13 cellular contexts compared by ENCODE assay signal in the genomic region with DNA sequence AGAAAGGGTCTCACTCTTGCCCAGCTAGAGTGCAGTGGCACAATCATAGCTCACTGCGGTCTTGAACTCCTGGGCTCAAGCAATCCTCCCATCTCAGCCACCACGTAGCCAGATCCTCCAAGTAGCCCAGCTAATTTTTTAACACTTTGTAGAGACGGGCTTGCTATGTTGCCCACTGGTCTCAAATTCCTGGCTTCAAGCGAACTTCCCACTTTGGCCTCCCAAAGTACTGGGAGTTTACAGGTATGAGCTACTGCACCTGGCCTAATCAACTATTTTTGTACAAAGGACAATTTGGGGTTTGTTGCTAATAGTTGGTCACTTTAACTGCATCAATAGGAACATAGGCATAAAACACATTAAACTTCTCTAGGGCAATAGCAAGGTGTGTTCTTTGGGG. TPM values are rescaled to one million over a fixed set of nuclear protein-coding genes. Genes with fewer than 3 reads are reported as not detected.
DNase-seq lines count a peak whose midpoint lies in the region; ATAC-seq lines count a peak whose summit lies in the region.
"Had no signal": no experiment of that assay in that cellular context is flagged by ENCODE, and none has a peak within 500 bp of the region (broad histone marks: within the 10 kb centered on the region; RNA-seq: fewer than 3 reads in every experiment).

No MANE protein-coding gene starts in this region.

- no peak overlapping the region for H2BK120ac ChIP-seq in trophoblast cell (ENCODE audit: insufficient read depth, low read length, poor library complexity)

- H3K36me3 Mint-ChIP-seq in activated CD4-positive, alpha-beta T cell treated with anti-CD3 and anti-CD28 coated beads, Interleukin-2, amount 10 ng/mL, durations not matched to agents 7 days and 5 days (ENCODE audit: low read depth) = peaks cover 68% of the 10 kb centered on the region
- peaks cover 53% of the 10 kb centered on the region for H3K36me3 Mint-ChIP-seq in activated CD4-positive, alpha-beta T cell treated with anti-CD3 and anti-CD28 coated beads for 36 hours (ENCODE audit: low read depth)
- H3K36me3 Mint-ChIP-seq in activated T-helper 17 cell treated with anti-CD3 and anti-CD28 coated beads, Interleukin-2, amount 50 U/mL, for 72 hours (ENCODE audit: low read depth) = peaks cover 64% of the 10 kb centered on the region

- CTCF ChIA-PET in activated CD4-positive, alpha-beta T cell treated with anti-CD3 and anti-CD28 coated beads, Interleukin-2, amount 10 ng/mL, durations not matched to agents 7 days and 5 days (lab: Charles Lee) = interaction anchor here (0.9 to 1.0 kb wide), 3 partner anchors 13 to 21 kb away, joined by 3 to 6 read pairs (median 3); no protein-coding TSS in a partner anchor
- CTCF ChIA-PET in activated CD4-positive, alpha-beta T cell treated with anti-CD3 and anti-CD28 coated beads for 36 hours (lab: Charles Lee) = interaction anchor here (0.8 to 1.2 kb wide), 3 partner anchors 32 to 46 kb away, joined by 3 to 5 read pairs (median 4); no protein-coding TSS in a partner anchor

- ATAC-seq in activated CD4-positive, alpha-beta T cell treated with anti-CD3 and anti-CD28 coated beads for 36 hours = no peak
- no peak for ATAC-seq in activated T-helper 17 cell treated with anti-CD3 and anti-CD28 coated beads, Interleukin-2, amount 50 U/mL, for 72 hours (replicated peaks)
- ATAC-seq: pancreas had no signal

- 82% methylated on average over 4 of the region's 4 CpGs for WGBS in HUES64
- WGBS in trophoblast cell (ENCODE audit: extremely low coverage, insufficient coverage, insufficient read length) = no CpG with 5 or more reads among the region's 4 CpGs

- POLR2A ChIA-PET in activated CD4-positive, alpha-beta T cell treated with anti-CD3 and anti-CD28 coated beads, Interleukin-2, amount 10 ng/mL, durations not matched to agents 7 days and 5 days (lab: Charles Lee) = interaction anchor here (0.7 to 1.6 kb wide), 2 partner anchors 28 to 37 kb away, joined by 3 to 4 read pairs; no protein-coding TSS in a partner anchor
- POLR2A ChIA-PET in activated CD4-positive, alpha-beta T cell treated with anti-CD3 and anti-CD28 coated beads for 36 hours (lab: Charles Lee) = interaction anchor here (0.6 to 4.8 kb wide), 4 partner anchors 16 to 181 kb away, joined by 4 to 95 read pairs (median 6); partner anchors contain the start of gene SYNCRIP

- H3K4me3 ChIP-seq in HUES64 (ENCODE audit: low read length) (no peak overlapping the region), trophoblast cell (ENCODE audit: low read depth, low read length) (no peak overlapping the region)
- H3K4me3 ChIP-seq: pancreas, testis had no signal

- no peak overlapping the region for H2BK5ac ChIP-seq in trophoblast cell (ENCODE audit: low read depth, low read length, poor library complexity)

- no peak overlapping the region for H3K14ac ChIP-seq in trophoblast cell (ENCODE audit: low read length)

- peaks cover 27% of the 10 kb centered on the region for H3K4me1 ChIP-seq in HUES64 (ENCODE audit: insufficient read depth, low read length)
- peaks cover 2 to 3% of the 10 kb centered on the region in 2 experiments for H3K4me1 ChIP-seq in trophoblast cell (ENCODE audit: control insufficient read depth in 1 of 2, insufficient read depth in 2 of 2, low read length in 2 of 2)

- peak overlapping the region; percentile 27 for H3K27ac Mint-ChIP-seq in activated CD4-positive, alpha-beta T cell treated with anti-CD3 and anti-CD28 coated beads, Interleukin-2, amount 10 ng/mL, durations not matched to agents 7 days and 5 days
- no peak overlapping the region for H3K27ac Mint-ChIP-seq in activated CD4-positive, alpha-beta T cell treated with anti-CD3 and anti-CD28 coated beads for 36 hours
- H3K27ac Mint-ChIP-seq in activated T-helper 17 cell treated with anti-CD3 and anti-CD28 coated beads, Interleukin-2, amount 50 U/mL, for 72 hours = peak overlapping the region; percentile 64

- no peaks in the 10 kb centered on the region for H3K27me3 ChIP-seq in HUES64 (ENCODE audit: insufficient read depth, low read length)
- H3K27me3 ChIP-seq in trophoblast cell (ENCODE audit: insufficient read depth, low read length) = no peaks in the 10 kb centered on the region
- H3K27me3 ChIP-seq: pancreas, testis had no signal

- intact Hi-C loops in activated CD4-positive, alpha-beta T cell treated with anti-CD3 and anti-CD28 coated beads for 36 hours (cut with DNase I, micrococcal nuclease) = loop anchor here (5.0 to 10.0 kb wide), 3 partner anchors 48 to 1818 kb away; partner anchors contain the start of genes CYB5R4 (in 1 of the 2) and RIPPLY2 (in 1 of the 2)
- intact Hi-C loops in posterior cingulate gyrus (cut with DNase I) = no loop called here

- H3K36me3 ChIP-seq in HUES64 (ENCODE audit: insufficient read depth, low read length) = peaks cover 44% of the 10 kb centered on the region
- H3K36me3 ChIP-seq in trophoblast cell (ENCODE audit: control insufficient read depth in 1 of 2, insufficient read depth in 2 of 2, low read length in 2 of 2) = peaks cover 2 to 4% of the 10 kb centered on the region in 2 experiments
- H3K36me3 ChIP-seq: pancreas had no signal

- H2AFZ ChIP-seq in trophoblast cell (ENCODE audit: insufficient read depth, low read length, poor library complexity) = no peak overlapping the region

- H3K27ac ChIP-seq in HUES64 (ENCODE audit: low read depth, low read length) = peak overlapping the region; percentile 42; the same call in 1 of the 2 replicates
- no peak overlapping the region for H3K27ac ChIP-seq in trophoblast cell (ENCODE audit: low read depth, low read length)
- H3K27ac ChIP-seq: pancreas, testis had no signal

- no peak overlapping the region for H4K8ac ChIP-seq in trophoblast cell (ENCODE audit: low read depth, low read length)

- H3K4me1 Mint-ChIP-seq in activated CD4-positive, alpha-beta T cell treated with anti-CD3 and anti-CD28 coated beads, Interleukin-2, amount 10 ng/mL, durations not matched to agents 7 days and 5 days = peaks cover 82% of the 10 kb centered on the region
- peaks cover 72% of the 10 kb centered on the region for H3K4me1 Mint-ChIP-seq in activated CD4-positive, alpha-beta T cell treated with anti-CD3 and anti-CD28 coated beads for 36 hours
- H3K4me1 Mint-ChIP-seq in activated T-helper 17 cell treated with anti-CD3 and anti-CD28 coated beads, Interleukin-2, amount 50 U/mL, for 72 hours = peaks cover 52% of the 10 kb centered on the region

- H3K4me3 Mint-ChIP-seq in activated CD4-positive, alpha-beta T cell treated with anti-CD3 and anti-CD28 coated beads, Interleukin-2, amount 10 ng/mL, durations not matched to agents 7 days and 5 days = no peak overlapping the region
- no peak overlapping the region for H3K4me3 Mint-ChIP-seq in activated CD4-positive, alpha-beta T cell treated with anti-CD3 and anti-CD28 coated beads for 36 hours
- peak overlapping the region; percentile 94 for H3K4me3 Mint-ChIP-seq in activated T-helper 17 cell treated with anti-CD3 and anti-CD28 coated beads, Interleukin-2, amount 50 U/mL, for 72 hours

- H3K9me3 ChIP-seq in HUES64 (ENCODE audit: insufficient read depth, low read depth, low read length) (no peaks in the 10 kb centered on the region), trophoblast cell (ENCODE audit: insufficient read depth, low read depth, low read length) (no peaks in the 10 kb centered on the region)
- H3K9me3 ChIP-seq: pancreas, testis had no signal

- H3K23ac ChIP-seq in trophoblast cell (ENCODE audit: low read length) = no peak overlapping the region

- H3K9me3 Mint-ChIP-seq in activated CD4-positive, alpha-beta T cell treated with anti-CD3 and anti-CD28 coated beads, Interleukin-2, amount 10 ng/mL, durations not matched to agents 7 days and 5 days = peaks cover 2% of the 10 kb centered on the region
- no peaks in the 10 kb centered on the region for H3K9me3 Mint-ChIP-seq in activated CD4-positive, alpha-beta T cell treated with anti-CD3 and anti-CD28 coated beads for 36 hours (ENCODE audit: low read depth)
- H3K9me3 Mint-ChIP-seq in activated T-helper 17 cell treated with anti-CD3 and anti-CD28 coated beads, Interleukin-2, amount 50 U/mL, for 72 hours = peaks cover 4% of the 10 kb centered on the region

- no peak overlapping the region for H3K18ac ChIP-seq in trophoblast cell (ENCODE audit: low read length)

- H3K79me2 ChIP-seq in trophoblast cell (ENCODE audit: control insufficient read depth, insufficient read depth, low read length, poor library complexity) = no peaks in the 10 kb centered on the region

- no peak overlapping the region for H4K91ac ChIP-seq in trophoblast cell (ENCODE audit: low read depth, low read length)

- H3K4me2 ChIP-seq in trophoblast cell (ENCODE audit: low read length) = no peak overlapping the region

- H3K4ac ChIP-seq in trophoblast cell (ENCODE audit: low read depth, low read length) = no peak overlapping the region

- H3K27me3 Mint-ChIP-seq in activated CD4-positive, alpha-beta T cell treated with anti-CD3 and anti-CD28 coated beads, Interleukin-2, amount 10 ng/mL, durations not matched to agents 7 days and 5 days = no peaks in the 10 kb centered on the region
- H3K27me3 Mint-ChIP-seq in activated CD4-positive, alpha-beta T cell treated with anti-CD3 and anti-CD28 coated beads for 36 hours = no peaks in the 10 kb centered on the region
- H3K27me3 Mint-ChIP-seq in activated T-helper 17 cell treated with anti-CD3 and anti-CD28 coated beads, Interleukin-2, amount 50 U/mL, for 72 hours = no peaks in the 10 kb centered on the region

- H3K9ac ChIP-seq in HUES64 (ENCODE audit: low read depth, low read length) (no peak overlapping the region), trophoblast cell (ENCODE audit: low read length) (no peak overlapping the region)

- no peak overlapping the region for H2AK5ac ChIP-seq in trophoblast cell (ENCODE audit: low read length)

- H4K12ac ChIP-seq in trophoblast cell (ENCODE audit: low read depth, low read length) = peak overlapping the region; percentile 18

- no peaks in the 10 kb centered on the region for H3K79me1 ChIP-seq in trophoblast cell (ENCODE audit: low read length)

- no peak overlapping the region for H2BK12ac ChIP-seq in trophoblast cell (ENCODE audit: low read length)

- DNase-seq in activated CD4-positive, alpha-beta T cell treated with anti-CD3 and anti-CD28 coated beads, Interleukin-2, amount 10 ng/mL, durations not matched to agents 7 days and 5 days = no peak
- no peak for DNase-seq in activated CD4-positive, alpha-beta T cell treated with anti-CD3 and anti-CD28 coated beads for 36 hours
- DNase-seq in trophoblast cell (no peak), SIG-M5 treated with dmso at 0.1 percent for 504 hours (lab: John Stamatoyannopoulos, UW; ENCODE audit: unreplicated experiment) (no peak), NCI-H524 treated with DMSO at 0.1 percent for 48 hours (lab: John Stamatoyannopoulos, UW) (no peak), posterior cingulate gyrus (no peak)
- DNase-seq: activated naive CD4-positive, alpha-beta T cell; NCI-H510A treated with DMSO at 0.1 percent for 48 hours; pancreas; T-helper 2 cell; testis had no signal

RNA-seq across cellular contexts. Expression of gene SYNCRIP, which starts 29.9 kb away (rescaled TPM):
- 100 to 1,000 TPM; 111 to 118 TPM for total RNA-seq in activated CD4-positive, alpha-beta T cell treated with anti-CD3 and anti-CD28 coated beads, Interleukin-2, amount 10 ng/mL, durations not matched to agents 7 days and 5 days
- 100 to 1,000 TPM; 156 to 191 TPM for total RNA-seq in activated CD4-positive, alpha-beta T cell treated with anti-CD3 and anti-CD28 coated beads for 36 hours
- 168 TPM for polyA plus RNA-seq in HUES64 (2013, experiment 1 of 2)
- polyA plus RNA-seq in HUES64 (2013, experiment 2 of 2) = 140 TPM
- total RNA-seq in activated T-helper 17 cell treated with anti-CD3 and anti-CD28 coated beads, Interleukin-2, amount 50 U/mL, for 72 hours = 100 to 1,000 TPM; 106 to 175 TPM
- 118 and 119 TPM in 2 replicates for polyA plus RNA-seq in trophoblast cell (2013)
